ENCODE assay signal across 9 cellular contexts in the genomic region with DNA sequence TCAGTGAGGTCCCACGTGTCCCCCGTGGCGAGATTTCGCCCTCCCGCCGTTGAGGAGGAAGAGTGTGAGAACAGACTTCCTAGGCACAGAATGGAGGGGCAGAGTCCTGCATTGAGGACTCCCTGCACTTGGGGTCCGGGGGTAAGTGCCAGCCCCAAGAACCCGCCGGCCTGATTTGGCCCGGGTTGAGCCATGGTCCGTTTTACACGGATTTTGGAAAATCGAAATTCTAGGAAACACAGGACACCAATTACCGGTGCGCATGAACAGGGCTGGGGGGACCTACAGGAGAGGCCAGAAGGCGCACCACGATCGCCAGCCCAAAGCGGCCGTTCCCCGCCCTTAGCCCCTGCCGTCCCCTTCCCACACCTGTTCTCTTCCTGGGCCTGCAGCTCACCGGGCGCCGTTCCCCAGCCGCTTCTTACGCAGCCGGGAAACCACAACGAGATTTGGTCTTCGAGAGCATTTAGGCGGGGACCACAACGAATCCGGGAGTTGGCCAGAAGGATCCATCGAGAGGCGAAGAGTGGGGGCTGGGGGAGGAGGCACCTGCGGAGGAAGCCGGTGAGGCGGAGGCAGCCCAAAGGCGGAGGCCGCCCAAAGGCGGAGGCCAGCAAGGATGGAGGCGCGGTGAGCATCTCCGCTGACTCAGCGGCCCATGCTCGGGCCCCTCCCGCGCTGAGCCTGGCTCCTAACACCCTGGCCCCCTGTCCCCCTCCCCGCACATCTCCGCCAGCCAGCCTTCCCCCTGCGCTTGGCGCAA. TPM values are rescaled to one million over a fixed set of nuclear protein-coding genes. Genes with fewer than 3 reads are reported as not detected.
DNase-seq lines count a peak whose midpoint lies in the region; ATAC-seq and TF ChIP-seq lines count a peak whose summit lies in the region.
"Had no signal": no experiment of that assay in that cellular context is flagged by ENCODE, and none has a peak within 500 bp of the region (broad histone marks: within the 10 kb centered on the region; RNA-seq: fewer than 3 reads in every experiment).

No MANE protein-coding gene starts in this region.

- no peaks in the 10 kb centered on the region for H3K9me2 ChIP-seq in MM.1S (replicated peaks; ENCODE audit: insufficient read depth, low read length)

- peaks cover 0 to 4% of the 10 kb centered on the region in 2 donors for H3K9me3 Mint-ChIP-seq in activated naive CD4-positive, alpha-beta T cell treated with anti-CD3 and anti-CD28 coated beads, Interleukin-2, amount 50 U/mL, for 72 hours

- no peak overlapping the region for H3K27ac ChIP-seq in MM.1S (ENCODE audit: low read length)
- H3K27ac ChIP-seq in osteoblast (ENCODE audit: low read depth, low read length): no peak overlapping the region

- H3K9ac ChIP-seq in MM.1S (ENCODE audit: low read length): no peak overlapping the region

- H3K4me2 ChIP-seq in MM.1S (ENCODE audit: low read depth, low read length): peak overlapping the region; percentile 39
- H3K4me2 ChIP-seq in osteoblast (ENCODE audit: insufficient read depth, low read length): no peak overlapping the region

- H3F3A ChIP-seq in MM.1S (ENCODE audit: insufficient read depth, low read length): no peaks in the 10 kb centered on the region

- no peaks in the 10 kb centered on the region for H3K36me3 ChIP-seq in GM06990 (ENCODE audit: control insufficient read depth, insufficient read depth, low read length)
- H3K36me3 ChIP-seq in MM.1S (replicated peaks; ENCODE audit: insufficient read depth, low read length): no peaks in the 10 kb centered on the region
- H3K36me3 ChIP-seq in osteoblast (ENCODE audit: insufficient read depth, low read length): no peaks in the 10 kb centered on the region

- H3K9me3 ChIP-seq in MM.1S (replicated peaks; ENCODE audit: insufficient read depth, low read length) (no peaks in the 10 kb centered on the region), osteoblast (ENCODE audit: low read depth, low read length) (no peaks in the 10 kb centered on the region)

- H3K4me3 ChIP-seq in GM06990 (replicated peaks; ENCODE audit: low read depth, low read length) (peak overlapping the region; percentile 46), MM.1S (ENCODE audit: low read length) (0 out of 2 replicates have a peak overlapping the region, but pooled peaks have one; percentile 10), osteoblast (ENCODE audit: insufficient read depth, low read length) (no peak overlapping the region)

- peaks cover 10 to 16% of the 10 kb centered on the region in 2 donors for H3K36me3 Mint-ChIP-seq in activated naive CD4-positive, alpha-beta T cell treated with anti-CD3 and anti-CD28 coated beads, Interleukin-2, amount 50 U/mL, for 72 hours

- DNase-seq in GM06990 (ENCODE audit: extremely low read depth, insufficient read length) (peak; percentile 33), MM.1S (no peak), osteoblast (ENCODE audit: insufficient read length, low spot score, missing footprints) (peak; percentile 90), SW 1271 (lab: John Stamatoyannopoulos, UW) (no peak), SW480 (ENCODE audit: low spot score) (no peak)
- peak in 1 of 2 donors; percentile 42 for DNase-seq in activated naive CD4-positive, alpha-beta T cell treated with anti-CD3 and anti-CD28 coated beads, Interleukin-2, amount 50 U/mL, for 72 hours (ENCODE audit: low spot score in 2 of 2)

- peaks cover 4% of the 10 kb centered on the region; the same call in 1 of the 2 replicates for H3K4me1 ChIP-seq in MM.1S (ENCODE audit: low read length)
- peaks cover 6% of the 10 kb centered on the region for H3K4me1 ChIP-seq in osteoblast (ENCODE audit: insufficient read depth, low read length)

- peaks cover 2% of the 10 kb centered on the region; the same call in 1 of the 2 replicates for H3K27me3 ChIP-seq in GM06990 (replicated peaks; ENCODE audit: control insufficient read depth, insufficient read depth, low read length)
- peaks cover 74% of the 10 kb centered on the region for H3K27me3 ChIP-seq in MM.1S (replicated peaks; ENCODE audit: insufficient read depth, low read length)
- H3K27me3 ChIP-seq in osteoblast (ENCODE audit: insufficient read depth, low read length): peaks cover 78% of the 10 kb centered on the region

- peak; percentile 39 to 48 for ATAC-seq in activated naive CD4-positive, alpha-beta T cell treated with anti-CD3 and anti-CD28 coated beads, Interleukin-2, amount 50 U/mL, for 72 hours
- no peak for ATAC-seq in GM19395 (IDR thresholded peaks at IDR 0.05; ENCODE audit: unreplicated experiment)

- H3K27ac Mint-ChIP-seq in activated naive CD4-positive, alpha-beta T cell treated with anti-CD3 and anti-CD28 coated beads, Interleukin-2, amount 50 U/mL, for 72 hours: no peak overlapping the region

- H4K20me1 ChIP-seq in MM.1S (ENCODE audit: insufficient read depth, low read length) (no peaks in the 10 kb centered on the region), osteoblast (ENCODE audit: insufficient read depth, low read length) (no peaks in the 10 kb centered on the region)

- TF ChIP-seq CTCF in GM06990 (IDR thresholded peaks at IDR 0.05; ENCODE audit: insufficient read depth, low read length, poor library complexity, severe bottlenecking) (no peak), MM.1S (IDR thresholded peaks at IDR 0.05; ENCODE audit: low read length) (no peak), osteoblast (IDR thresholded peaks at IDR 0.05; ENCODE audit: extremely low read depth, low read depth, low read length) (no peak)

- H2AFZ ChIP-seq in MM.1S (ENCODE audit: low read length): 0 out of 2 replicates have a peak overlapping the region, but pooled peaks have one; percentile 31
- H2AFZ ChIP-seq in osteoblast (ENCODE audit: low read length): no peak overlapping the region

- H3K79me2 ChIP-seq in MM.1S (ENCODE audit: low read length): no peaks in the 10 kb centered on the region
- H3K79me2 ChIP-seq in osteoblast (ENCODE audit: insufficient read depth, low read length): no peaks in the 10 kb centered on the region

RNA-seq across cellular contexts. Expression of gene TLX2, which starts 0.5 kb away (rescaled TPM):
- under 1 TPM; 0.19 to 0.25 TPM for total RNA-seq in activated naive CD4-positive, alpha-beta T cell treated with anti-CD3 and anti-CD28 coated beads, Interleukin-2, amount 50 U/mL, for 72 hours
- under 0.01 and 0.36 TPM in 2 replicates for total RNA-seq in osteoblast
- total RNA-seq: pulmonary artery endothelial cell, temporal lobe had no signal

RNA-seq across cellular contexts. Expression of gene PCGF1, which starts 6.3 kb away (rescaled TPM):
- total RNA-seq in activated naive CD4-positive, alpha-beta T cell treated with anti-CD3 and anti-CD28 coated beads, Interleukin-2, amount 50 U/mL, for 72 hours: 10 to 100 TPM; 26.2 to 39.9 TPM
- total RNA-seq in osteoblast: 22.4 and 26.5 TPM in 2 replicates

RNA-seq across cellular contexts. Expression of gene DQX1, which starts 12.2 kb away (rescaled TPM):
- total RNA-seq in activated naive CD4-positive, alpha-beta T cell treated with anti-CD3 and anti-CD28 coated beads, Interleukin-2, amount 50 U/mL, for 72 hours: 1 to 10 TPM in 1 of 2 donors, under 1 TPM in 1; 0.29 to 2.3 TPM
- total RNA-seq in osteoblast: not detected in 2 replicates
- total RNA-seq: pulmonary artery endothelial cell had no signal

RNA-seq across cellular contexts. Expression of gene LBX2, which starts 14.4 kb away (rescaled TPM):
- total RNA-seq in activated naive CD4-positive, alpha-beta T cell treated with anti-CD3 and anti-CD28 coated beads, Interleukin-2, amount 50 U/mL, for 72 hours: under 1 TPM; 0.36 to 0.39 TPM
- 4.1 and 5.4 TPM in 2 replicates for total RNA-seq in osteoblast
- total RNA-seq: temporal lobe had no signal

RNA-seq across cellular contexts. Expression of gene AUP1, which starts 15.7 kb away (rescaled TPM):
- total RNA-seq in activated naive CD4-positive, alpha-beta T cell treated with anti-CD3 and anti-CD28 coated beads, Interleukin-2, amount 50 U/mL, for 72 hours: 10 to 100 TPM; 42.3 to 97.1 TPM
- total RNA-seq in osteoblast: 82.9 and 86.3 TPM in 2 replicates

Comparison
In these comparisons a context has a peak if more than half of its experiments do, and no peak if none do; other contexts are left out.
1. DNase-seq: peak in GM06990 (single experiment) and osteoblast (single experiment); none in MM.1S (single experiment), SW 1271 (0 of 2) and SW480 (single experiment).